1 cellular context compared by ENCODE assay signal in the genomic region with DNA sequence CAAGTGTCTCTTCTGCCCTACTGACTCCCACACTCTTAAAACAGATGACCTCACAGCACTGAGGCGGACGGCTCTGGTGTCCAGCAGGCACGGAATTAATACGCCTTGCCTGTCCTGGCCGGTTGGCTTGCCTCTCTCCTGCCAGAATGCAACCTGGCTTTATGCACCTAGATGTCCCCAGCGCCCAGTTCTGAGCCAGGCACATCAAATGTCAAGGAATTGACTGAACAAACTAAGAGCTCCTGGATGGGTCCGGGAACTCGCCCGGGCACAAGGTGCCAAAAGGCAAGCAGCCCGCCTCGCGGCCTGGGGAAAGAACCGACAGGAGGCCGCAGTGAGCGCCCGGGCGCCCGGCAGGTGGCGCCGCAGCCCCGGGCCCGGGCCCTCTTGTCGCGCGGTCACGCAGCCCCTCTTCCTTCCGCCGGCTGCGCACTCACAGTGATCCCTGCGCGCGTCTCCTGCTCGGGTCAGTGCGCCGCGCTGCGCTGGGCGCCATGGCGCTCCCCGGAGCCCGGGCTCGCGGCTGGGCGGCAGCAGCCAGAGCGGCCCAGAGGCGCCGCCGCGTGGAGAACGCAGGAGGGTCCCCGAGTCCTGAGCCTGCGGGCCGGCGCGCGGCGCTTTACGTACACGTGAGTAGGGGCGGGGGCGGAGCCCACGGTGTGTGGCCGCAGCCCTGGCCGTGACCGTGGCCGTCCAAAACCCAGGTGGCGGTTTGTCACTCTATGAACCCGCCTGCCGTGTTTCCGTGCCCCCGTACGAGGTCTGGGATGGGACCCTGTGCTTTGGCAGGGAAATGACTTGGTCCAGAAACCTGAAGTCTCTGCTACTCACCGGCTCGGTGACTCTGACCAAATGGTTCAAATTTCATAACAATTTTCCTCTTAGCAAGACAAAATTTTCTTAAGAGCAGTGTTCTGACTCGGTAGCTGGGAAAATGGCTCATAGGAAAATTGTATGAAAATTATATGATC.
TF ChIP-seq lines count a peak whose summit lies in the region.

TSS of gene RSAD1 (plus strand) at position 470 of the 971 bp plus-strand sequence. CDS start at position 495, 25 bp downstream.

TF ChIP-seq in HepG2, 621 proteins besides CTCF, POLR2A, EP300 and RAD21 (continued from another document and continues in another):
- TF ChIP-seq, protein P1, sequence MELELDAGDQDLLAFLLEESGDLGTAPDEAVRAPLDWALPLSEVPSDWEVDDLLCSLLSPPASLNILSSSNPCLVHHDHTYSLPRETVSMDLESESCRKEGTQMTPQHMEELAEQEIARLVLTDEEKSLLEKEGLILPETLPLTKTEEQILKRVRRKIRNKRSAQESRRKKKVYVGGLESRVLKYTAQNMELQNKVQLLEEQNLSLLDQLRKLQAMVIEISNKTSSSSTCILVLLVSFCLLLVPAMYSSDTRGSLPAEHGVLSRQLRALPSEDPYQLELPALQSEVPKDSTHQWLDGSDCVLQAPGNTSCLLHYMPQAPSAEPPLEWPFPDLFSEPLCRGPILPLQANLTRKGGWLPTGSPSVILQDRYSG (CRISPR knock-in tag; IDR thresholded peaks at IDR 0.05), result peak; percentile 78; the same call in 1 of the 2 replicates
- no peak for TF ChIP-seq KDM4B (CRISPR knock-in tag; IDR thresholded peaks at IDR 0.05)
- TF ChIP-seq ZNF674 (CRISPR knock-in tag; IDR thresholded peaks at IDR 0.05; ENCODE audit: low read depth), result no peak
- no peak for TF ChIP-seq ZFAT (CRISPR knock-in tag; conservative IDR thresholded peaks at IDR 0.05)
- peak; percentile 28; the same call in 1 of the 2 replicates for TF ChIP-seq RCOR2 (CRISPR knock-in tag; IDR thresholded peaks at IDR 0.05)
- TF ChIP-seq, protein P2, sequence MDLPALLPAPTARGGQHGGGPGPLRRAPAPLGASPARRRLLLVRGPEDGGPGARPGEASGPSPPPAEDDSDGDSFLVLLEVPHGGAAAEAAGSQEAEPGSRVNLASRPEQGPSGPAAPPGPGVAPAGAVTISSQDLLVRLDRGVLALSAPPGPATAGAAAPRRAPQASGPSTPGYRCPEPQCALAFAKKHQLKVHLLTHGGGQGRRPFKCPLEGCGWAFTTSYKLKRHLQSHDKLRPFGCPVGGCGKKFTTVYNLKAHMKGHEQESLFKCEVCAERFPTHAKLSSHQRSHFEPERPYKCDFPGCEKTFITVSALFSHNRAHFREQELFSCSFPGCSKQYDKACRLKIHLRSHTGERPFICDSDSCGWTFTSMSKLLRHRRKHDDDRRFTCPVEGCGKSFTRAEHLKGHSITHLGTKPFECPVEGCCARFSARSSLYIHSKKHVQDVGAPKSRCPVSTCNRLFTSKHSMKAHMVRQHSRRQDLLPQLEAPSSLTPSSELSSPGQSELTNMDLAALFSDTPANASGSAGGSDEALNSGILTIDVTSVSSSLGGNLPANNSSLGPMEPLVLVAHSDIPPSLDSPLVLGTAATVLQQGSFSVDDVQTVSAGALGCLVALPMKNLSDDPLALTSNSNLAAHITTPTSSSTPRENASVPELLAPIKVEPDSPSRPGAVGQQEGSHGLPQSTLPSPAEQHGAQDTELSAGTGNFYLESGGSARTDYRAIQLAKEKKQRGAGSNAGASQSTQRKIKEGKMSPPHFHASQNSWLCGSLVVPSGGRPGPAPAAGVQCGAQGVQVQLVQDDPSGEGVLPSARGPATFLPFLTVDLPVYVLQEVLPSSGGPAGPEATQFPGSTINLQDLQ (CRISPR knock-in tag; IDR thresholded peaks at IDR 0.05), result peak; percentile 77; the same call in 1 of the 2 replicates
- TF ChIP-seq ZNF513 (CRISPR knock-in tag; conservative IDR thresholded peaks at IDR 0.05), result peak; percentile 9; the same call in 1 of the 2 replicates
- peak; percentile 90 for TF ChIP-seq POGZ (CRISPR knock-in tag; IDR thresholded peaks at IDR 0.05)
- TF ChIP-seq SRSF1 (optimal IDR thresholded peaks at IDR 0.05; ENCODE audit: low read depth, low read length), result peak; percentile 44
- TF ChIP-seq SOX6 (IDR thresholded peaks at IDR 0.05), result no peak
- peak; percentile 49; the same call in 1 of the 2 replicates for TF ChIP-seq SOX6 (CRISPR knock-in tag; IDR thresholded peaks at IDR 0.05)
- no peak for TF ChIP-seq SMAD9 (CRISPR knock-in tag; IDR thresholded peaks at IDR 0.05)
- TF ChIP-seq, protein P3, sequence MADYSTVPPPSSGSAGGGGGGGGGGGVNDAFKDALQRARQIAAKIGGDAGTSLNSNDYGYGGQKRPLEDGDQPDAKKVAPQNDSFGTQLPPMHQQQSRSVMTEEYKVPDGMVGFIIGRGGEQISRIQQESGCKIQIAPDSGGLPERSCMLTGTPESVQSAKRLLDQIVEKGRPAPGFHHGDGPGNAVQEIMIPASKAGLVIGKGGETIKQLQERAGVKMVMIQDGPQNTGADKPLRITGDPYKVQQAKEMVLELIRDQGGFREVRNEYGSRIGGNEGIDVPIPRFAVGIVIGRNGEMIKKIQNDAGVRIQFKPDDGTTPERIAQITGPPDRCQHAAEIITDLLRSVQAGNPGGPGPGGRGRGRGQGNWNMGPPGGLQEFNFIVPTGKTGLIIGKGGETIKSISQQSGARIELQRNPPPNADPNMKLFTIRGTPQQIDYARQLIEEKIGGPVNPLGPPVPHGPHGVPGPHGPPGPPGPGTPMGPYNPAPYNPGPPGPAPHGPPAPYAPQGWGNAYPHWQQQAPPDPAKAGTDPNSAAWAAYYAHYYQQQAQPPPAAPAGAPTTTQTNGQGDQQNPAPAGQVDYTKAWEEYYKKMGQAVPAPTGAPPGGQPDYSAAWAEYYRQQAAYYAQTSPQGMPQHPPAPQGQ (CRISPR knock-in tag; IDR thresholded peaks at IDR 0.05; ENCODE audit: borderline replicate concordance), result no peak
- TF ChIP-seq SAFB2 (CRISPR knock-in tag; IDR thresholded peaks at IDR 0.05; ENCODE audit: borderline replicate concordance, low read depth), result peak; percentile 95; the same call in 1 of the 2 replicates
- TF ChIP-seq ZNF296 (CRISPR knock-in tag; conservative IDR thresholded peaks at IDR 0.05), result no peak
- TF ChIP-seq GABPB1 (CRISPR knock-in tag; IDR thresholded peaks at IDR 0.05), result peak; percentile 92
- TF ChIP-seq KDM5A (IDR thresholded peaks at IDR 0.05; ENCODE audit: borderline replicate concordance, low read length), result no peak; the same call in 1 of the 2 replicates
- peak; percentile 83 for TF ChIP-seq ZHX2 (IDR thresholded peaks at IDR 0.05; ENCODE audit: low read depth)
- peak; percentile 76; the same call in 1 of the 2 replicates for TF ChIP-seq ZHX2 (CRISPR knock-in tag; IDR thresholded peaks at IDR 0.05; ENCODE audit: borderline replicate concordance)
- TF ChIP-seq HNF4G (IDR thresholded peaks at IDR 0.05; ENCODE audit: borderline replicate concordance, low read depth, low read length), result 0 out of 2 replicates have a peak, but pooled peaks have one; percentile 28
- peak; percentile 73 for TF ChIP-seq HNF4G (CRISPR knock-in tag; IDR thresholded peaks at IDR 0.05; ENCODE audit: borderline replicate concordance, low read depth)
- TF ChIP-seq ARHGAP35 (CRISPR knock-in tag; IDR thresholded peaks at IDR 0.05; ENCODE audit: borderline replicate concordance), result peak; percentile 90; the same call in 1 of the 2 replicates
- peak; percentile 21; the same call in 1 of the 2 replicates for TF ChIP-seq MIXL1 (CRISPR knock-in tag; IDR thresholded peaks at IDR 0.05)
- TF ChIP-seq DR1 (CRISPR knock-in tag; IDR thresholded peaks at IDR 0.05), result peak; percentile 78
- TF ChIP-seq MED13 (CRISPR knock-in tag; IDR thresholded peaks at IDR 0.05), result peak; percentile 53; the same call in 1 of the 2 replicates
- no peak; the same call in 1 of the 2 replicates for TF ChIP-seq SIX4 (CRISPR knock-in tag; IDR thresholded peaks at IDR 0.05)
- no peak; the same call in none of the 2 replicates for TF ChIP-seq ZNF160 (CRISPR knock-in tag; IDR thresholded peaks at IDR 0.05)
- peak; percentile 84; the same call in 1 of the 2 replicates for TF ChIP-seq ZNF839 (CRISPR knock-in tag; IDR thresholded peaks at IDR 0.05; ENCODE audit: borderline replicate concordance)
- peak; percentile 95 for TF ChIP-seq ZNF235 (CRISPR knock-in tag; IDR thresholded peaks at IDR 0.05; ENCODE audit: borderline replicate concordance)
- TF ChIP-seq ZNF883 (CRISPR knock-in tag; IDR thresholded peaks at IDR 0.05; ENCODE audit: not compliant biosample characterization), result peak; percentile 88
- no peak for TF ChIP-seq NCOA5 (CRISPR knock-in tag; IDR thresholded peaks at IDR 0.05)
- no peak; the same call in 1 of the 2 replicates for TF ChIP-seq TCF7 (IDR thresholded peaks at IDR 0.05; ENCODE audit: low read depth)
- TF ChIP-seq ZBTB7B (CRISPR knock-in tag; IDR thresholded peaks at IDR 0.05), result peak; percentile 89
- peak; percentile 9; the same call in 1 of the 2 replicates for TF ChIP-seq RFX5 (IDR thresholded peaks at IDR 0.05; ENCODE audit: low read depth, low read length)
- TF ChIP-seq NR2C2 (CRISPR knock-in tag; IDR thresholded peaks at IDR 0.05; ENCODE audit: borderline replicate concordance), result peak; percentile 91
- peak; percentile 96 for TF ChIP-seq BHLHE40 (IDR thresholded peaks at IDR 0.05; ENCODE audit: low read length)
- 0 out of 2 replicates have a peak, but pooled peaks have one; percentile 3 for TF ChIP-seq CEBPG (CRISPR knock-in tag; IDR thresholded peaks at IDR 0.05)
- no peak for TF ChIP-seq PLRG1 (conservative IDR thresholded peaks at IDR 0.05)
- no peak; the same call in 1 of the 2 replicates for TF ChIP-seq KAT2B (IDR thresholded peaks at IDR 0.05; ENCODE audit: borderline replicate concordance, low read depth, low read length)
- TF ChIP-seq PITX1 (CRISPR knock-in tag; IDR thresholded peaks at IDR 0.05), result peak; percentile 9; the same call in 1 of the 2 replicates
- peak; percentile 51 for TF ChIP-seq TFE3 (CRISPR knock-in tag; IDR thresholded peaks at IDR 0.05)
